In genomic region chr17:82529914-82530300, GRCh38 we compare ENCODE assay signal across 1 cellular context.
TF ChIP-seq lines count a peak whose summit lies in the region.

No MANE protein-coding gene starts in this region.

TF ChIP-seq in SK-N-SH, 30 proteins besides CTCF, POLR2A, EP300 and RAD21 (continued from another document):
- no peak for TF ChIP-seq REST (IDR thresholded peaks at IDR 0.05; ENCODE audit: low read depth, low read length)
- TF ChIP-seq TEAD4 (IDR thresholded peaks at IDR 0.05; ENCODE audit: borderline replicate concordance, insufficient read depth): no peak
- no peak for TF ChIP-seq GATA2 (CRISPR knock-in tag; IDR thresholded peaks at IDR 0.05)
- no peak for TF ChIP-seq SIN3A (IDR thresholded peaks at IDR 0.05; ENCODE audit: borderline replicate concordance, low read depth, low read length)
- TF ChIP-seq NFIC (IDR thresholded peaks at IDR 0.05; ENCODE audit: borderline replicate concordance): no peak
- no peak for TF ChIP-seq USF1 (IDR thresholded peaks at IDR 0.05; ENCODE audit: borderline replicate concordance, low read depth)
- TF ChIP-seq PBX3 (IDR thresholded peaks at IDR 0.05): no peak
- TF ChIP-seq USF2 (IDR thresholded peaks at IDR 0.05; ENCODE audit: borderline replicate concordance, low read depth, low read length): no peak
- TF ChIP-seq RCOR1 (IDR thresholded peaks at IDR 0.05; ENCODE audit: low read length): no peak
- no peak for TF ChIP-seq POLR2AphosphoS5 (IDR thresholded peaks at IDR 0.05; ENCODE audit: low read depth, low read length)
- TF ChIP-seq EZH2phosphoT487 (IDR thresholded peaks at IDR 0.05; ENCODE audit: borderline replicate concordance, low read depth): no peak
- TF ChIP-seq ZBTB33 (IDR thresholded peaks at IDR 0.05; ENCODE audit: borderline replicate concordance, low read depth): no peak
- no peak for TF ChIP-seq ELF1 (IDR thresholded peaks at IDR 0.05)
TF ChIP-seq in SK-N-SH: peak in this region for 0.
